Comparison of ENCODE assay signal across 12 cellular contexts in genomic region chr7:129394982-129395906, GRCh38.
"Had no signal": no experiment of that assay in that cellular context is flagged by ENCODE, and none has a peak within 500 bp of the region (broad histone marks: within the 10 kb centered on the region; RNA-seq: fewer than 3 reads in every experiment).

No MANE protein-coding gene starts in this region.

- H3K36me3 ChIP-seq: vagina had no signal

- H3K9me3 ChIP-seq: tibial artery, vagina had no signal

- H3K4me1 ChIP-seq: tibial artery, vagina had no signal

- H3K9me3 Mint-ChIP-seq: activated naive CD4-positive, alpha-beta T cell treated with anti-CD3 and anti-CD28 coated beads for 36 hours; activated T-helper 1 cell treated with anti-CD3 and anti-CD28 coated beads, Interleukin-12 subunit alpha, Interleukin-12 subunit beta, Interleukin-2, Interleukin-4 antibody, amounts not matched to agents 30 ng/mL and 10 ng/mL and 1 ng/mL, durations not matched to agents 14 hours and 24 hours and 36 hours; central memory CD8-positive, alpha-beta T cell; effector memory CD8-positive, alpha-beta T cell; T-helper 2 cell treated with Interferon-gamma antibody and Interleukin-4, amounts not matched to agents 5 μg/mL and 100 μg/mL, for 36 hours had no signal

- H3K27ac Mint-ChIP-seq: activated CD4-positive, alpha-beta T cell treated with anti-CD3 and anti-CD28 coated beads for 36 hours; activated CD8-positive, alpha-beta T cell treated with anti-CD3 and anti-CD28 coated beads, Interleukin-2, amount 10 ng/mL, durations not matched to agents 7 days and 5 days; activated naive CD4-positive, alpha-beta T cell treated with anti-CD3 and anti-CD28 coated beads for 36 hours; activated T-helper 1 cell treated with anti-CD3 and anti-CD28 coated beads, Interleukin-12 subunit alpha, Interleukin-12 subunit beta, Interleukin-2, Interleukin-4 antibody, amounts not matched to agents 30 ng/mL and 10 ng/mL and 1 ng/mL, durations not matched to agents 14 hours and 24 hours and 36 hours; T-helper 2 cell treated with Interferon-gamma antibody and Interleukin-4, amounts not matched to agents 5 μg/mL and 100 μg/mL, for 36 hours had no signal

- H3K27me3 ChIP-seq: tibial artery, vagina had no signal

- H3K27ac ChIP-seq: tibial artery, vagina had no signal

- H3K4me3 ChIP-seq: tibial artery, vagina had no signal

- H3K27me3 Mint-ChIP-seq: activated CD4-positive, alpha-beta T cell treated with anti-CD3 and anti-CD28 coated beads for 36 hours; central memory CD8-positive, alpha-beta T cell; effector memory CD8-positive, alpha-beta T cell had no signal

- H3K4me3 Mint-ChIP-seq: activated CD4-positive, alpha-beta T cell treated with anti-CD3 and anti-CD28 coated beads for 36 hours; activated CD8-positive, alpha-beta T cell treated with anti-CD3 and anti-CD28 coated beads, Interleukin-2, amount 10 ng/mL, durations not matched to agents 7 days and 5 days; activated naive CD4-positive, alpha-beta T cell treated with anti-CD3 and anti-CD28 coated beads for 36 hours; activated T-helper 1 cell treated with anti-CD3 and anti-CD28 coated beads, Interleukin-12 subunit alpha, Interleukin-12 subunit beta, Interleukin-2, Interleukin-4 antibody, amounts not matched to agents 30 ng/mL and 10 ng/mL and 1 ng/mL, durations not matched to agents 14 hours and 24 hours and 36 hours; central memory CD8-positive, alpha-beta T cell; effector memory CD8-positive, alpha-beta T cell; T-helper 2 cell treated with Interferon-gamma antibody and Interleukin-4, amounts not matched to agents 5 μg/mL and 100 μg/mL, for 36 hours had no signal

- ATAC-seq: activated CD4-positive, alpha-beta T cell treated with anti-CD3 and anti-CD28 coated beads for 36 hours; activated CD8-positive, alpha-beta T cell treated with anti-CD3 and anti-CD28 coated beads, Interleukin-2, amount 10 ng/mL, durations not matched to agents 7 days and 5 days; effector memory CD8-positive, alpha-beta T cell had no signal

- DNase-seq: activated CD4-positive, alpha-beta T cell treated with anti-CD3 and anti-CD28 coated beads for 36 hours; activated CD8-positive, alpha-beta memory T cell treated with anti-CD3 and anti-CD28 coated beads, Interleukin-2, amount 50 U/mL, for 48 hours; activated CD8-positive, alpha-beta T cell treated with anti-CD3 and anti-CD28 coated beads, Interleukin-2, amount 10 ng/mL, durations not matched to agents 7 days and 5 days; activated naive CD4-positive, alpha-beta T cell treated with anti-CD3 and anti-CD28 coated beads for 36 hours; effector memory CD8-positive, alpha-beta T cell; small intestine; SW 1271; tibial artery had no signal

- FAIRE-seq: small intestine had no signal

- H3K4me1 Mint-ChIP-seq: activated CD4-positive, alpha-beta T cell treated with anti-CD3 and anti-CD28 coated beads for 36 hours; central memory CD8-positive, alpha-beta T cell had no signal
